ENCODE assay signal across 14 cellular contexts in the genomic region with DNA sequence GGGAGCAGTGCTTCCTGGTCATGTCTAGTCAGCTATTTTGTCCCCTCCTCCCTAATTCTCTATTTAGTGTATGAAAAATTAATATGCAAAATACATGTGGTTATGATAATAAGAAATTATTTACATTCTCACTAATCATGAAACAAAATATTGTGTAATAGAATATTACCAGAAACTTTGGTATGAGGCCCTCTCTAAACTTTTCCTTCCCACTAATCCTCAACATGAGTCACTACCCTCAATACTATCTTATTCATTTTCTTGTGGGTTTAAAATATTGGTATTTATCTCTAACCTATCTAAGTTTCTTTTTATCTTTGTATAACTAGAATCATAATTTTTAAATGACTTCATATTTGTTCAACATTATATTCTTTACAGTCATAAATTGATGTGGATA.
A peak's percentile ranks its signal among the peaks of the same experiment; 100 is the strongest.
DNase-seq lines count a peak whose midpoint lies in the region; ATAC-seq, FAIRE-seq and TF ChIP-seq lines count a peak whose summit lies in the region.
"Had no signal": no experiment of that assay in that cellular context is flagged by ENCODE, and none has a peak within 500 bp of the region (broad histone marks: within the 10 kb centered on the region; RNA-seq: fewer than 3 reads in every experiment).

No MANE protein-coding gene starts in this region.

- CTCF ChIA-PET in HepG2 (lab: Yijun Ruan, JAX; ENCODE audit: low intra/inter-chr PET ratio, low total read pairs) = no interaction called here

- H3K4me3 ChIP-seq in HepG2 (replicated peaks in 1 of 3; ENCODE audit: insufficient read depth in 1 of 3, low read depth in 2 of 3, low read length in 3 of 3) (no peak overlapping the region), right lobe of liver (no peak overlapping the region)
- H3K4me3 ChIP-seq: BLaER1, GM12878 had no signal

- intact Hi-C loops in HepG2 (cut with micrococcal nuclease; ENCODE audit: unreplicated experiment) = no loop called here
- intact Hi-C loops in right lobe of liver (cut with DNase I) = no loop called here

- DNase-seq in HepG2 (ENCODE audit: low spot score) (no peak), right lobe of liver (no peak), amniotic epithelial cell (ENCODE audit: low read depth) (peak; percentile 90), foreskin keratinocyte (peak; percentile 2 to 21)
- DNase-seq in activated CD8-positive, alpha-beta memory T cell treated with anti-CD3 and anti-CD28 coated beads for 24 hours = no peak
- DNase-seq: 8988T; AML-193; CD8-positive, alpha-beta memory T cell; HCEC 1CT; HFFc6 had no signal

- no peak overlapping the region for H2AFZ ChIP-seq in HepG2 (ENCODE audit: low read length)

- H3K36me3 ChIP-seq in HepG2 (replicated peaks in 1 of 2; ENCODE audit: control insufficient read depth in 1 of 2, insufficient read depth in 2 of 2, low read length in 2 of 2) (no peaks in the 10 kb centered on the region), right lobe of liver (no peaks in the 10 kb centered on the region)
- H3K36me3 ChIP-seq: BLaER1 had no signal

- H4K20me1 ChIP-seq in HepG2 (ENCODE audit: insufficient read depth, low read length) = no peaks in the 10 kb centered on the region
- H4K20me1 ChIP-seq: BLaER1 had no signal

- TF ChIP-seq CTCF in HepG2 (CRISPR knock-in tag; IDR thresholded peaks at IDR 0.05) (no peak), right lobe of liver (IDR thresholded peaks at IDR 0.05) (no peak), foreskin keratinocyte (conservative IDR thresholded peaks at IDR 0.05) (no peak)

- no peak for TF ChIP-seq RAD21 in HepG2 (CRISPR knock-in tag; IDR thresholded peaks at IDR 0.05)

- peaks cover 97% of the 10 kb centered on the region for H3K9me3 ChIP-seq in HepG2 (ENCODE audit: low read length)
- H3K9me3 ChIP-seq in right lobe of liver = no peaks in the 10 kb centered on the region

- no peak for TF ChIP-seq EP300 in HepG2 (IDR thresholded peaks at IDR 0.05; ENCODE audit: low read depth in 2 of 2, low read length in 2 of 2)
- no peak for TF ChIP-seq EP300 in HepG2 (CRISPR knock-in tag; IDR thresholded peaks at IDR 0.05; ENCODE audit: borderline replicate concordance)

- H3K27ac ChIP-seq in HepG2 (ENCODE audit: extremely low read length, insufficient read depth, low read length) (no peak overlapping the region), right lobe of liver (no peak overlapping the region), foreskin keratinocyte (no peak overlapping the region)
- H3K27ac ChIP-seq: BLaER1 had no signal

- ATAC-seq in HepG2 (no peak), right lobe of liver (no peak), foreskin keratinocyte (peak; percentile 58), HG02610 (IDR thresholded peaks at IDR 0.05; ENCODE audit: unreplicated experiment) (no peak), GM21526 (IDR thresholded peaks at IDR 0.05; ENCODE audit: low FRiP score, unreplicated experiment) (no peak)
- ATAC-seq: GM12878 had no signal

- FAIRE-seq in HepG2 (lab: Jason Lieb, UNC) = no peak
- FAIRE-seq: GM12878 had no signal

- H3K4me1 ChIP-seq in HepG2 (ENCODE audit: insufficient read depth, low read length) (no peaks in the 10 kb centered on the region), right lobe of liver (no peaks in the 10 kb centered on the region), foreskin keratinocyte (no peaks in the 10 kb centered on the region)
- H3K4me1 ChIP-seq: BLaER1 had no signal

- in situ Hi-C loops in HepG2 (cut with HindIII; ENCODE audit: extremely low pct_ligation_motif_present, low pct_unique_long_range_greater_than_20kb) = no loop called here

- no peak overlapping the region for H3K4me2 ChIP-seq in HepG2 (ENCODE audit: low read depth, low read length)
- H3K4me2 ChIP-seq: BLaER1 had no signal

- H3K27me3 ChIP-seq in HepG2 (ENCODE audit: control insufficient read depth in 1 of 2, insufficient read depth in 2 of 2, low read length in 2 of 2) (no peaks in the 10 kb centered on the region), right lobe of liver (no peaks in the 10 kb centered on the region), foreskin keratinocyte (no peaks in the 10 kb centered on the region)
- H3K27me3 ChIP-seq: BLaER1 had no signal

- H3K79me2 ChIP-seq in HepG2 (ENCODE audit: insufficient read depth, low read length) = no peaks in the 10 kb centered on the region

- TF ChIP-seq POLR2A in HepG2 (IDR thresholded peaks at IDR 0.05; ENCODE audit: insufficient read depth in 1 of 2, low read depth in 2 of 2, low read length in 2 of 2) (no peak), right lobe of liver (IDR thresholded peaks at IDR 0.05) (no peak)

- POLR2A ChIA-PET in HepG2 (lab: Yijun Ruan, JAX) = no interaction called here

- BruUV-seq in HepG2 (replicated peaks; lab: Mats Ljungman, UMichigan) = no TSS peak

- H3K9ac ChIP-seq in HepG2 (ENCODE audit: insufficient read depth, low read depth, low read length) = no peak overlapping the region
- H3K9ac ChIP-seq: BLaER1 had no signal

TF ChIP-seq in HepG2, 621 proteins besides CTCF, POLR2A, EP300 and RAD21:
- 0 out of 2 replicates have a peak, but pooled peaks have one; percentile 30 for TF ChIP-seq MAFF (IDR thresholded peaks at IDR 0.05; ENCODE audit: low read depth, low read length)
- peak; percentile 27 to 52; a peak in 2 of 4 replicates for TF ChIP-seq MAFK (conservative IDR thresholded peaks at IDR 0.05 in 1 of 2, IDR thresholded peaks at IDR 0.05 in 1 of 2; ENCODE audit: low read length in 2 of 2)
- TF ChIP-seq MTA1 (CRISPR knock-in tag; IDR thresholded peaks at IDR 0.05; ENCODE audit: borderline replicate concordance) = no peak

Comparison
In these comparisons a context has a peak if more than half of its experiments do, and no peak if none do; other contexts are left out.
1. DNase-seq: peak in amniotic epithelial cell (single experiment) and foreskin keratinocyte (2 of 2); none in HepG2 (single experiment), right lobe of liver (0 of 3) and activated CD8-positive, alpha-beta memory T cell treated with anti-CD3 and anti-CD28 coated beads for 24 hours (single experiment).